10 cellular contexts compared by ENCODE assay signal in genomic region chr4:153232768-153233167, GRCh38. TPM values are rescaled to one million over a fixed set of nuclear protein-coding genes. Genes with fewer than 3 reads are reported as not detected.
DNase-seq lines count a peak whose midpoint lies in the region; ATAC-seq and TF ChIP-seq lines count a peak whose summit lies in the region.
"Had no signal": no experiment of that assay in that cellular context is flagged by ENCODE, and none has a peak within 500 bp of the region (broad histone marks: within the 10 kb centered on the region; RNA-seq: fewer than 3 reads in every experiment).

No MANE protein-coding gene starts in this region.

- ATAC-seq in HG03354 (IDR thresholded peaks at IDR 0.05; ENCODE audit: poor library complexity, severe bottlenecking, unreplicated experiment) (peak; percentile 52), mucosa of descending colon (peak; percentile 79)

- no peaks in the 10 kb centered on the region for H3K9me3 ChIP-seq in mucosa of descending colon

- no peak for DNase-seq in GM06990 (ENCODE audit: extremely low read depth, insufficient read length)
- no peak for DNase-seq in brain microvascular endothelial cell
- DNase-seq in mucosa of descending colon, result peak in 2 of 3 donors; percentile 66
- DNase-seq in GM19240 (ENCODE audit: insufficient read length, low spot score), result no peak
- no peak for DNase-seq in stimulated activated naive CD4-positive, alpha-beta T cell treated with Interleukin-2 at 50 U/mL for 16 hours (lab: John Stamatoyannopoulos, UW)
- no peak for DNase-seq in NK-92 treated with Interleukin-12 subunit alpha and Interleukin-12 subunit beta, amount 100 ng/mL, for 24 hours (lab: John Stamatoyannopoulos, UW)
- no peak for DNase-seq in stimulated activated CD4-positive, alpha-beta T cell treated with anti-CD3 and anti-CD28 coated beads, Interleukin-1b, Interleukin-23, amount 100 ng/mL, for 48 hours
- DNase-seq: posterior cingulate gyrus, SIG-M5 had no signal

- H3K27ac ChIP-seq in brain microvascular endothelial cell, result no peak overlapping the region

- peak; percentile 63 for TF ChIP-seq CTCF in GM06990 (IDR thresholded peaks at IDR 0.05; ENCODE audit: insufficient read depth, low read length, poor library complexity, severe bottlenecking)
- peak; percentile 24 for TF ChIP-seq CTCF in brain microvascular endothelial cell (IDR thresholded peaks at IDR 0.05; ENCODE audit: low read depth, low read length, missing control alignments)
- TF ChIP-seq CTCF in mucosa of descending colon (IDR thresholded peaks at IDR 0.05), result no peak

- peaks cover 22% of the 10 kb centered on the region for H3K4me1 ChIP-seq in mucosa of descending colon (ENCODE audit: low read depth)

- intact Hi-C loops in mucosa of descending colon (cut with DNase I, micrococcal nuclease), result no loop called here

- H3K27me3 ChIP-seq in GM06990 (replicated peaks; ENCODE audit: control insufficient read depth, insufficient read depth, low read length), result no peaks in the 10 kb centered on the region
- H3K27me3 ChIP-seq in brain microvascular endothelial cell (replicated peaks), result no peaks in the 10 kb centered on the region

- H3K4me3 ChIP-seq in GM06990 (replicated peaks; ENCODE audit: low read depth, low read length) (no peak overlapping the region), brain microvascular endothelial cell (ENCODE audit: low read depth, low read length) (no peak overlapping the region), mucosa of descending colon (no peak overlapping the region)

- H3K36me3 ChIP-seq in GM06990 (ENCODE audit: control insufficient read depth, insufficient read depth, low read length) (no peaks in the 10 kb centered on the region), brain microvascular endothelial cell (replicated peaks) (no peaks in the 10 kb centered on the region), mucosa of descending colon (ENCODE audit: low read depth) (no peaks in the 10 kb centered on the region)

- in situ Hi-C loops in brain microvascular endothelial cell (cut with HindIII; ENCODE audit: low pct_ligation_motif_present, low sequenced_read_pairs), result no loop called here

RNA-seq across cellular contexts. Expression of gene TRIM2, which starts 28.5 kb away (rescaled TPM):
- 100 to 1,000 TPM in 2 of 3 donors, 10 to 100 TPM in 1; 96.4 to 167 (median 154) TPM for total RNA-seq in mucosa of descending colon

Comparison
In these comparisons a context has a peak if more than half of its experiments do, and no peak if none do; other contexts are left out.
1. DNase-seq: peak in mucosa of descending colon (2 of 3); none in GM06990 (single experiment), brain microvascular endothelial cell (single experiment), GM19240 (single experiment), stimulated activated naive CD4-positive, alpha-beta T cell treated with Interleukin-2 at 50 U/mL for 16 hours (single experiment), NK-92 treated with Interleukin-12 subunit alpha and Interleukin-12 subunit beta, amount 100 ng/mL, for 24 hours (single experiment) and stimulated activated CD4-positive, alpha-beta T cell treated with anti-CD3 and anti-CD28 coated beads, Interleukin-1b, Interleukin-23, amount 100 ng/mL, for 48 hours (single experiment).